Comparison of ENCODE assay signal across 8 cellular contexts in the genomic region with DNA sequence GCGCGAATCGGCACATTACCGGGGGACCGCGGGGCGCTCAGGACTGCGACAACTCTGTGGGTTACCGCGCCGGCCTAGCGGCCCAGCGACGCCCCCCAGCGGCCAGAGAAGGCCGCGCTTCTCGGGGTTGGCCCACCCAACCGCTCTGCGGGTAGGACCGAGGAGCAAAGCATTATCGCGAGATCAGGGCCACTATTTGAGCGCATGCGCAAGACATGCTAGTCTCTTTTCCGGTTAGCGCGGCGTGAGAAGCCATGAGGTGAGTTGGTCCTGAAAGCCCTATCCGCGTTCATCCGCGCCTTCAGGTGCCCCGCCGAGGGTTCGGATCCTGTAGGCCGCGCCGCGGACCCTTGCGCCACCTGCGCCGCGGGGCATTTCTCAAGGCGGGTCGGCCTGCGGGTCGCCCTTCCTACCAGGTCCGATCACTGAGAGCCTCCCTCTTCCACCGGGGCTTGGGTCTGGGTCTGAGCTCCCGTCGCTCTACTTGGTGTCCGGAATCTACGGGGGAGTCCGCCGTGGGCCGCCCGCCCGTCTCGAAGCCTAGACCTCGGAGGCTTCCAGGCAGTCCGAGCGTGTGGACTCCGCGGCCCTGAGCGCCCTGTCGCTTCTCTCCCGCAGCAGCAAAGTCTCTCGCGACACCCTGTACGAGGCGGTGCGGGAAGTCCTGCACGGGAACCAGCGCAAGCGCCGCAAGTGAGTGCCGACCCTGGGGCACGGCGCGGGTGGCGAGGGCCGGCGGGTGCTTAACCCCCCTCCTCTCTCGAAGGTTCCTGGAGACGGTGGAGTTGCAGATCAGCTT.
A peak's percentile ranks its signal among the peaks of the same experiment; 100 is the strongest.
DNase-seq lines count a peak whose midpoint lies in the region; ATAC-seq lines count a peak whose summit lies in the region.

A gene (plus strand): TSS at position 221 of the 799 bp plus-strand sequence. CDS start 34 bp downstream, at position 255.

- ATAC-seq in GM18907 (IDR thresholded peaks at IDR 0.05; ENCODE audit: unreplicated experiment) (peak; percentile 70), HG03159 (IDR thresholded peaks at IDR 0.05; ENCODE audit: unreplicated experiment) (peak; percentile 74)

- peak; percentile 97 for DNase-seq in AG08396 (ENCODE audit: low spot score)
- peak; percentile 91 for DNase-seq in NCI-H345 (lab: John Stamatoyannopoulos, UW)
- DNase-seq in activated CD4-positive, CD25-positive, alpha-beta regulatory T cell (lab: John Stamatoyannopoulos, UW): peak; percentile 89 to 93 (median 92)
- DNase-seq in central memory CD4-positive, alpha-beta T cell: peak; percentile 95
- peak; percentile 97 for DNase-seq in islet precursor cell
- DNase-seq in stimulated activated CD4-positive, alpha-beta T cell treated with anti-CD3 and anti-CD28 coated beads, Interleukin-12 subunit alpha, Interleukin-12 subunit beta, amount 100 ng/mL, for 48 hours (ENCODE audit: low read depth in 2 of 3, low spot score in 1 of 3): peak; percentile 91 to 97 (median 94)

Comparison
In these comparisons a context has a peak if more than half of its experiments do, and no peak if none do; other contexts are left out.
1. Peak in every context shown above with its lines: DNase-seq and ATAC-seq.